Comparison of ENCODE assay signal across 11 cellular contexts in the genomic region with DNA sequence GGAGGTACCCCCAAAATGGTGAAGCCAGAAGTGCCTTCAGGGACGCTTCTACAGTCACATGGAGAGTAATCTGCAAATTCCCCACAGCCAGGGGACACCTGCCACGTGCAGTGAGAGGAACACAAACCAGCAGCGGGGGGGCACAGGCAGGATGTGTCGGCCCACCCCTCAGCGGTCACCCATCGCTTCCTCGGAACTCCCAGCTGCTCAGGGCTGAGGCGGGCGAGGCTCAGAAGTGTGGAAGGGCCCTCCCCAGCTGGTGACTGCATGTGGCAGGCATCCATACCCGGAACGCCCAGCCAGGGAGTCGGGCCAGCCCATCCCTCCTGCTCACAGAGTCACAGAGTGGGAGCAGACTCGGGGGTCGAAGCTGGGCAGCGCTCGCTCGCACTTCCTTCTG.
A peak's percentile ranks its signal among the peaks of the same experiment; 100 is the strongest.
DNase-seq lines count a peak whose midpoint lies in the region; ATAC-seq lines count a peak whose summit lies in the region.
"Had no signal": no experiment of that assay in that cellular context is flagged by ENCODE, and none has a peak within 500 bp of the region (broad histone marks: within the 10 kb centered on the region; RNA-seq: fewer than 3 reads in every experiment).

No MANE protein-coding gene starts in this region.

- peak overlapping the region in 1 of 2 experiments; percentile 86 for H3K14ac ChIP-seq in mesenchymal stem cell (ENCODE audit: low read length in 2 of 2)

- peak overlapping the region; percentile 84 for H4K91ac ChIP-seq in mesenchymal stem cell (ENCODE audit: low read length)

- intact Hi-C loops in dendritic cell treated with granulocyte-macrophage colony-stimulating factor and Interleukin-4, amounts not matched to agents 40 ng/mL and 50 ng/mL, for 4 days (cut with micrococcal nuclease): loop anchor here (5.0 kb wide), 1 partner anchor 92 kb away; the partner anchor contains the start of gene HEG1

- H3K4me1 Mint-ChIP-seq in dendritic cell treated with granulocyte-macrophage colony-stimulating factor and Interleukin-4, amounts not matched to agents 40 ng/mL and 50 ng/mL, for 4 days (ENCODE audit: low read depth): peaks cover 70% of the 10 kb centered on the region

- no peak overlapping the region for H3K4me3 ChIP-seq in mesenchymal stem cell (ENCODE audit: insufficient read depth in 1 of 2, low read depth in 1 of 2, low read length in 2 of 2)

- ATAC-seq in HG02798 (IDR thresholded peaks at IDR 0.05; ENCODE audit: poor library complexity, unreplicated experiment): peak; percentile 39
- no peak for ATAC-seq in HG03135 (IDR thresholded peaks at IDR 0.05; ENCODE audit: unreplicated experiment)
- ATAC-seq in GM19023 (IDR thresholded peaks at IDR 0.05; ENCODE audit: unreplicated experiment): no peak

- no peaks in the 10 kb centered on the region for H3K9me3 ChIP-seq in mesenchymal stem cell (ENCODE audit: control insufficient read depth, low read length)

- 59% methylated on average over 12 of the region's 17 CpGs for WGBS in mesenchymal stem cell

- H3K18ac ChIP-seq in mesenchymal stem cell (ENCODE audit: low read depth in 1 of 2, low read length in 2 of 2): peak overlapping the region in 1 of 2 experiments; percentile 26

- H3K9me3 Mint-ChIP-seq in dendritic cell treated with granulocyte-macrophage colony-stimulating factor and Interleukin-4, amounts not matched to agents 40 ng/mL and 50 ng/mL, for 4 days: no peaks in the 10 kb centered on the region
- H3K9me3 Mint-ChIP-seq: stimulated activated naive CD8-positive, alpha-beta T cell treated with anti-CD3 and anti-CD28 coated beads, Interleukin-15, Interleukin-2, amounts not matched to agents 100 ng/mL and 50 ng/mL, for 24 hours had no signal

- H3K4me3 Mint-ChIP-seq in dendritic cell treated with granulocyte-macrophage colony-stimulating factor and Interleukin-4, amounts not matched to agents 40 ng/mL and 50 ng/mL, for 4 days: peak overlapping the region; percentile 4
- H3K4me3 Mint-ChIP-seq: stimulated activated naive CD8-positive, alpha-beta T cell treated with anti-CD3 and anti-CD28 coated beads, Interleukin-15, Interleukin-2, amounts not matched to agents 100 ng/mL and 50 ng/mL, for 24 hours had no signal

- no peak for DNase-seq in mesenchymal stem cell
- no peak for DNase-seq in C1 segment of cervical spinal cord (lab: John Stamatoyannopoulos, UW)
- no peak for DNase-seq in stimulated activated CD4-positive, alpha-beta T cell treated with anti-CD3 and anti-CD28 coated beads, Interleukin-2, amount 100 ng/mL, for 24 hours
- DNase-seq: activated naive CD4-positive, alpha-beta T cell; GDM1; MM.1S had no signal

- H3K27ac Mint-ChIP-seq in dendritic cell treated with granulocyte-macrophage colony-stimulating factor and Interleukin-4, amounts not matched to agents 40 ng/mL and 50 ng/mL, for 4 days: peak overlapping the region; percentile 97
- H3K27ac Mint-ChIP-seq: stimulated activated naive CD8-positive, alpha-beta T cell treated with anti-CD3 and anti-CD28 coated beads, Interleukin-15, Interleukin-2, amounts not matched to agents 100 ng/mL and 50 ng/mL, for 24 hours had no signal

- no peaks in the 10 kb centered on the region for H3K27me3 ChIP-seq in mesenchymal stem cell (ENCODE audit: control insufficient read depth in 1 of 2, insufficient read depth in 1 of 2, low read length in 2 of 2)

- no peak overlapping the region for H3K23ac ChIP-seq in mesenchymal stem cell (ENCODE audit: low read length in 2 of 2)

- peak overlapping the region; percentile 3 to 60 for H2BK12ac ChIP-seq in mesenchymal stem cell (ENCODE audit: low read length in 2 of 2)

- H3K9ac ChIP-seq in mesenchymal stem cell (ENCODE audit: low read length): peak overlapping the region; percentile 58

- H4K8ac ChIP-seq in mesenchymal stem cell (ENCODE audit: low read length): peak overlapping the region; percentile 46

- H3K4me2 ChIP-seq in mesenchymal stem cell (ENCODE audit: low read length, poor library complexity, severe bottlenecking): peak overlapping the region; percentile 12

- no peaks in the 10 kb centered on the region for H3K36me3 Mint-ChIP-seq in dendritic cell treated with granulocyte-macrophage colony-stimulating factor and Interleukin-4, amounts not matched to agents 40 ng/mL and 50 ng/mL, for 4 days (ENCODE audit: low read depth)

- H3K4me1 ChIP-seq in mesenchymal stem cell (ENCODE audit: control insufficient read depth, insufficient read depth, low read depth, low read length): peaks cover 34% of the 10 kb centered on the region

- H2AFZ ChIP-seq in mesenchymal stem cell (ENCODE audit: low read depth, low read length): no peak overlapping the region

- no peaks in the 10 kb centered on the region for H3K36me3 ChIP-seq in mesenchymal stem cell (ENCODE audit: control insufficient read depth in 1 of 2, insufficient read depth in 2 of 2, low read depth in 1 of 2, low read length in 2 of 2)

- H2BK5ac ChIP-seq in mesenchymal stem cell (ENCODE audit: low read depth, low read length, poor library complexity, severe bottlenecking): no peak overlapping the region

- peak overlapping the region; percentile 12 to 30 for H3K4ac ChIP-seq in mesenchymal stem cell (ENCODE audit: low read depth in 1 of 2, low read length in 2 of 2)

- H3K79me1 ChIP-seq in mesenchymal stem cell (replicated peaks; ENCODE audit: low read length, poor library complexity, severe bottlenecking): no peaks in the 10 kb centered on the region

- H2BK120ac ChIP-seq in mesenchymal stem cell (ENCODE audit: low read depth, low read length): no peak overlapping the region

- H2BK15ac ChIP-seq in mesenchymal stem cell (ENCODE audit: low read depth, poor library complexity, severe bottlenecking): no peak overlapping the region

- no peak overlapping the region for H3K27ac ChIP-seq in mesenchymal stem cell (ENCODE audit: low read length, poor library complexity, severe bottlenecking)

- H2AK5ac ChIP-seq in mesenchymal stem cell (ENCODE audit: low read length, severe bottlenecking): peak overlapping the region; percentile 50

- H3K27me3 Mint-ChIP-seq in dendritic cell treated with granulocyte-macrophage colony-stimulating factor and Interleukin-4, amounts not matched to agents 40 ng/mL and 50 ng/mL, for 4 days: no peaks in the 10 kb centered on the region
